11 cellular contexts compared by ENCODE assay signal in the genomic region with DNA sequence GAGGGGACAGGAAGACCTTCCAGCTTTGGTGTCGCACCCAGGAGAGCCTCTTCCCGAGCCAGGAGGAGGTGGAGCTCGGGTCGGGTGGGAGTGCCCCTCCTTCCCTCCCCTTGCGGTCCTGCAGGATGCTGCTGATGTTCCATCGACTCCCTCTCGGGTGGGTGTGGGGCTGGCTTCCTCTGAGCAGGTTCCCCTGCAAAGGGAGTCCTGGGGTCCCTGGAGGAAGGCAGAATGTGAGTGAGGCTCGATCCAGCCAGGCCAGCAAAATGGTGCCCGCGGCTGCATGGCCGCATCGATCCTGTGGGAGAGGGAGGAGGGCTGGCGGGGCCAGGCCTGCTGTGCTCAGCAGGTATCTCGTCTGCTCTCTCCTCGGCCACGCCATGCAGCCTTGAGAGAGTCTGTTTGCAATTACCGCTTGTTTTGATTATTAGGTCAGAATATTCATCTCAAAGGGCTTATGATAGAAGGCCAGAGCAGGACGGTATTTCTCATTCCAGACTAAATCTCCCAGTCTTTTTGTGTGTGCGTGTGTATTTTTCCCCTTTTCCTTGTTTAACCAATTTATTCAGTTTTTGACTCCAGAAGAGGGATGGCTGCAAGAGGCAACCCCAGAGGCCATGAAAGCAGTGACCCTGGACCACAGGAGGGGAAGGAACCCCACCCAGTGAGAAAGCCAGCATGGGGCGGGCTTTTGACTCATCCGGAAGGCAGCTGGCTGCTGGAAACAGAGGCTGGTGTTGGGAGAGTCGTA.
DNase-seq lines count a peak whose midpoint lies in the region; ATAC-seq and TF ChIP-seq lines count a peak whose summit lies in the region.
"Had no signal": no experiment of that assay in that cellular context is flagged by ENCODE, and none has a peak within 500 bp of the region (broad histone marks: within the 10 kb centered on the region; RNA-seq: fewer than 3 reads in every experiment).

No MANE protein-coding gene starts in this region.

- intact Hi-C loops in Right ventricle myocardium inferior (cut with DNase I) = no loop called here
- intact Hi-C loops in cardiac septum (cut with DNase I) = loop anchor here (5.0 kb wide), 1 partner anchor 136 kb away; a partner anchor contains a TSS
- intact Hi-C loops in breast epithelium (cut with DNase I; ENCODE audit: low total_unique reads) = no loop called here
- intact Hi-C loops in lower lobe of right lung (cut with DNase I) = no loop called here

- H3K4me3 ChIP-seq in breast epithelium = no peak overlapping the region
- H3K4me3 ChIP-seq in lower lobe of right lung = no peak overlapping the region
- H3K4me3 ChIP-seq: BLaER1, upper lobe of left lung had no signal

- H3K9me3 ChIP-seq in breast epithelium (no peaks in the 10 kb centered on the region), lower lobe of right lung (no peaks in the 10 kb centered on the region)
- H3K9me3 ChIP-seq: BLaER1, upper lobe of left lung had no signal

- peak overlapping the region; percentile 58 to 77 for H3K27ac ChIP-seq in breast epithelium
- peak overlapping the region; percentile 11 for H3K27ac ChIP-seq in lower lobe of right lung
- H3K27ac ChIP-seq: BLaER1, HL-60 had no signal

- H3K4me1 ChIP-seq in breast epithelium (no peaks in the 10 kb centered on the region), lower lobe of right lung (peaks cover 33% of the 10 kb centered on the region)
- H3K4me1 ChIP-seq: BLaER1 had no signal

- TF ChIP-seq CTCF in breast epithelium (IDR thresholded peaks at IDR 0.05) (no peak), lower lobe of right lung (IDR thresholded peaks at IDR 0.05) (no peak)

- H3K36me3 ChIP-seq in breast epithelium = no peaks in the 10 kb centered on the region
- no peaks in the 10 kb centered on the region for H3K36me3 ChIP-seq in lower lobe of right lung
- H3K36me3 ChIP-seq: BLaER1, upper lobe of left lung had no signal

- ATAC-seq in Right ventricle myocardium inferior (peak; percentile 69), lower lobe of right lung (no peak), GM21619 (IDR thresholded peaks at IDR 0.05; ENCODE audit: unreplicated experiment) (no peak), HG03139 (IDR thresholded peaks at IDR 0.05; ENCODE audit: unreplicated experiment) (no peak)

- H3K27me3 ChIP-seq in breast epithelium (no peaks in the 10 kb centered on the region), lower lobe of right lung (ENCODE audit: low read depth) (no peaks in the 10 kb centered on the region)
- H3K27me3 ChIP-seq: BLaER1, upper lobe of left lung had no signal

- DNase-seq in Right ventricle myocardium inferior (ENCODE audit: missing footprints) (no peak), cardiac septum (ENCODE audit: low spot score) (no peak), breast epithelium (ENCODE audit: low spot score in 2 of 2) (peak in 1 of 2 donors; percentile 48), lower lobe of right lung (no peak), SHP77 treated with DMSO at 0.1 percent for 48 hours (lab: John Stamatoyannopoulos, UW) (no peak), Kasumi-1 (lab: John Stamatoyannopoulos, UW) (no peak)

- TF ChIP-seq POLR2A in breast epithelium (IDR thresholded peaks at IDR 0.05) = no peak
